In genomic region chr2:67251741-67252140, GRCh38 we compare ENCODE assay signal across 17 cellular contexts.
DNase-seq lines count a peak whose midpoint lies in the region; ATAC-seq and TF ChIP-seq lines count a peak whose summit lies in the region.
"Had no signal": no experiment of that assay in that cellular context is flagged by ENCODE, and none has a peak within 500 bp of the region (broad histone marks: within the 10 kb centered on the region; RNA-seq: fewer than 3 reads in every experiment).

No MANE protein-coding gene starts in this region.

- H2AK9ac ChIP-seq in IMR-90 (replicated peaks; ENCODE audit: low read depth, low read length, poor library complexity), result no peak overlapping the region

- H3K36me3 ChIP-seq in IMR-90 (ENCODE audit: control insufficient read depth, insufficient read depth, low read length), result no peaks in the 10 kb centered on the region
- H3K36me3 ChIP-seq in Caco-2 (ENCODE audit: control insufficient read depth, insufficient read depth, low read length), result no peaks in the 10 kb centered on the region

- intact Hi-C loops in IMR-90 (cut with micrococcal nuclease), result no loop called here
- intact Hi-C loops in Caco-2 (cut with micrococcal nuclease; ENCODE audit: unreplicated experiment), result no loop called here

- POLR2A ChIA-PET in IMR-90 (lab: Charles Lee; ENCODE audit: unreplicated experiment), result no interaction called here
- POLR2A ChIA-PET in Caco-2 (lab: Charles Lee), result no interaction called here

- no peaks in the 10 kb centered on the region for H3K27me3 Mint-ChIP-seq in stimulated activated naive B cell treated with anti-CD40 and anti-IgM and Interleukin-4, amounts not matched to agents 10 μg/mL and 1 μg/mL and 100 μg/mL, for 72 hours
- H3K27me3 Mint-ChIP-seq in Caco-2 (ENCODE audit: insufficient read depth, unreplicated experiment), result peaks cover 6% of the 10 kb centered on the region
- H3K27me3 Mint-ChIP-seq: CD4-positive, alpha-beta memory T cell had no signal

- H3K9me1 ChIP-seq in IMR-90 (ENCODE audit: insufficient read depth, low read length), result peaks cover 3% of the 10 kb centered on the region; the same call in 1 of the 2 replicates

- H4K8ac ChIP-seq in IMR-90 (ENCODE audit: low read depth in 2 of 2, low read length in 2 of 2), result peak overlapping the region in 1 of 2 experiments; percentile 9; a peak in 2 of 4 replicates

- H3K9me3 ChIP-seq in IMR-90 (ENCODE audit: control insufficient read depth, insufficient read depth, low read length), result no peaks in the 10 kb centered on the region
- no peaks in the 10 kb centered on the region for H3K9me3 ChIP-seq in Caco-2

- no CpG with 5 or more reads among the region's 3 CpGs for WGBS in IMR-90 (ENCODE audit: extremely low coverage in 2 of 2, insufficient read length in 1 of 2), 2 experiments

- H2BK20ac ChIP-seq in IMR-90 (ENCODE audit: low read depth, low read length), result peak overlapping the region; percentile 46; the same call in 1 of the 2 replicates

- H3K4me1 ChIP-seq in IMR-90 (ENCODE audit: control insufficient read depth, insufficient read depth, low read length), result peaks cover 9% of the 10 kb centered on the region; the same call in 1 of the 2 replicates
- H3K4me1 ChIP-seq in Caco-2, result no peaks in the 10 kb centered on the region

- peak overlapping the region; percentile 12 for H2BK5ac ChIP-seq in IMR-90 (ENCODE audit: low read depth, low read length, poor library complexity, severe bottlenecking)

- no peak for DNase-seq in IMR-90
- peak; percentile 80 for DNase-seq in NCI-H82 (lab: John Stamatoyannopoulos, UW)
- peak; percentile 56 for DNase-seq in epithelial cell of esophagus (ENCODE audit: low read depth)
- no peak for DNase-seq in medulla oblongata (ENCODE audit: extremely low spot score)
- DNase-seq in stimulated activated naive B cell treated with anti-CD40 and anti-IgM and Interleukin-4, amounts not matched to agents 10 μg/mL and 1 μg/mL and 100 μg/mL, for 72 hours, result no peak
- DNase-seq in Caco-2, result no peak
- DNase-seq: C1 segment of cervical spinal cord; CD4-positive, alpha-beta memory T cell; COR-L47; DMS 273 treated with DMSO at 0.1 percent for 48 hours; DMS79; EL; GDM1; GM23248; H7; HCEC 1CT had no signal

- TF ChIP-seq CTCF in IMR-90 (conservative IDR thresholded peaks at IDR 0.05; ENCODE audit: low read depth, low read length), result no peak
- TF ChIP-seq CTCF in epithelial cell of esophagus (IDR thresholded peaks at IDR 0.05; ENCODE audit: insufficient read depth, low read depth, low read length, missing control alignments), result no peak
- TF ChIP-seq CTCF in Caco-2 (IDR thresholded peaks at IDR 0.05; ENCODE audit: insufficient read depth in 1 of 2, low read depth in 1 of 2, low read length in 1 of 2, severe bottlenecking in 1 of 2, unreplicated experiment in 1 of 2), result no peak

- H3K23ac ChIP-seq in IMR-90 (ENCODE audit: low read depth, low read length), result no peak overlapping the region

- H4K91ac ChIP-seq in IMR-90 (ENCODE audit: insufficient read depth, low read depth, low read length), result 0 out of 2 replicates have a peak overlapping the region, but pooled peaks have one; percentile 32

- peak overlapping the region; percentile 30; the same call in 1 of the 2 replicates for H4K5ac ChIP-seq in IMR-90 (ENCODE audit: low read depth, low read length)

- ATAC-seq in IMR-90 (ENCODE audit: low read depth), result no peak
- no peak for ATAC-seq in stimulated activated naive B cell treated with anti-CD40 and anti-IgM and Interleukin-4, amounts not matched to agents 10 μg/mL and 1 μg/mL and 100 μg/mL, for 72 hours (replicated peaks)
- ATAC-seq: GM12878 had no signal

- TF ChIP-seq RAD21 in IMR-90 (IDR thresholded peaks at IDR 0.05; ENCODE audit: low read length), result no peak

- no peak overlapping the region for H3K9ac ChIP-seq in IMR-90 (ENCODE audit: low read depth, low read length)
- H3K9ac ChIP-seq: GM23248 had no signal

- no peak overlapping the region for H3K4me2 ChIP-seq in IMR-90 (ENCODE audit: low read depth, low read length)

- H3K56ac ChIP-seq in IMR-90 (ENCODE audit: extremely low read depth, insufficient read depth, low read length), result no peak overlapping the region

- no peak overlapping the region for H2AK5ac ChIP-seq in IMR-90 (ENCODE audit: low read depth, low read length)

- H3K4me1 Mint-ChIP-seq in stimulated activated naive B cell treated with anti-CD40 and anti-IgM and Interleukin-4, amounts not matched to agents 10 μg/mL and 1 μg/mL and 100 μg/mL, for 72 hours, result no peaks in the 10 kb centered on the region
- no peaks in the 10 kb centered on the region for H3K4me1 Mint-ChIP-seq in Caco-2 (ENCODE audit: low read depth, unreplicated experiment)
- H3K4me1 Mint-ChIP-seq: CD4-positive, alpha-beta memory T cell had no signal

- H3K4me3 Mint-ChIP-seq in stimulated activated naive B cell treated with anti-CD40 and anti-IgM and Interleukin-4, amounts not matched to agents 10 μg/mL and 1 μg/mL and 100 μg/mL, for 72 hours, result no peak overlapping the region
- H3K4me3 Mint-ChIP-seq in Caco-2 (ENCODE audit: unreplicated experiment), result no peak overlapping the region
- H3K4me3 Mint-ChIP-seq: CD4-positive, alpha-beta memory T cell had no signal

- no peak overlapping the region for H3K27ac Mint-ChIP-seq in stimulated activated naive B cell treated with anti-CD40 and anti-IgM and Interleukin-4, amounts not matched to agents 10 μg/mL and 1 μg/mL and 100 μg/mL, for 72 hours
- no peak overlapping the region for H3K27ac Mint-ChIP-seq in Caco-2 (ENCODE audit: unreplicated experiment)
- H3K27ac Mint-ChIP-seq: CD4-positive, alpha-beta memory T cell had no signal

- H3K36me3 Mint-ChIP-seq in stimulated activated naive B cell treated with anti-CD40 and anti-IgM and Interleukin-4, amounts not matched to agents 10 μg/mL and 1 μg/mL and 100 μg/mL, for 72 hours, result no peaks in the 10 kb centered on the region
- no peaks in the 10 kb centered on the region for H3K36me3 Mint-ChIP-seq in Caco-2 (ENCODE audit: insufficient read depth, unreplicated experiment)
- H3K36me3 Mint-ChIP-seq: CD4-positive, alpha-beta memory T cell had no signal

- H3K4ac ChIP-seq in IMR-90 (ENCODE audit: low read depth, low read length), result no peak overlapping the region; the same call in 1 of the 2 replicates

- CTCF ChIA-PET in IMR-90 (lab: Yijun Ruan, JAX) (interaction anchor here (0.9 kb wide), 1 partner anchor 14 kb away, joined by 3 read pairs; no protein-coding TSS in a partner anchor), Caco-2 (lab: Charles Lee) (no interaction called here)

- peak overlapping the region; percentile 68; the same call in 1 of the 2 replicates for H3K18ac ChIP-seq in IMR-90 (ENCODE audit: low read depth, low read length)

- in situ Hi-C loops in IMR-90 (cut with MboI; ENCODE audit: low sequenced_read_pairs), result loop anchor here (10.0 kb wide), 1 partner anchor 817 kb away; the partner anchor contains the start of gene MEIS1

- BruUV-seq in IMR-90 (replicated peaks; lab: Mats Ljungman, UMichigan) (no TSS peak), Caco-2 (replicated peaks; lab: Mats Ljungman, UMichigan) (no TSS peak)

- H3K27me3 ChIP-seq in IMR-90 (ENCODE audit: control insufficient read depth, insufficient read depth, low read length) (no peaks in the 10 kb centered on the region), Caco-2 (replicated peaks; ENCODE audit: control insufficient read depth, insufficient read depth, low read length) (no peaks in the 10 kb centered on the region)

- peaks cover 0 to 4% of the 10 kb centered on the region in 2 experiments; a peak in 2 of 4 replicates for H3K79me1 ChIP-seq in IMR-90 (ENCODE audit: low read depth in 1 of 2, low read length in 2 of 2)

- H4K20me1 ChIP-seq in IMR-90 (ENCODE audit: insufficient read depth, low read length), result no peaks in the 10 kb centered on the region

- no peak overlapping the region for H2AFZ ChIP-seq in IMR-90 (replicated peaks; ENCODE audit: low read length, poor library complexity)
- H2AFZ ChIP-seq: GM23248 had no signal

- no peak overlapping the region for H3K27ac ChIP-seq in IMR-90 (ENCODE audit: insufficient read depth, low read length)
- H3K27ac ChIP-seq: GM23248 had no signal

- H3K4me3 ChIP-seq in IMR-90 (ENCODE audit: insufficient read depth, low read depth, low read length) (no peak overlapping the region), epithelial cell of esophagus (ENCODE audit: low read length) (no peak overlapping the region), Caco-2 (ENCODE audit: low read depth, low read length) (no peak overlapping the region)
- H3K4me3 ChIP-seq: GM12878, GM23248 had no signal

- peak overlapping the region; percentile 74; the same call in 1 of the 3 replicates for H2BK15ac ChIP-seq in IMR-90 (ENCODE audit: low read depth, low read length)

- TF ChIP-seq POLR2A in IMR-90 (IDR thresholded peaks at IDR 0.05; ENCODE audit: low read depth, low read length), result no peak

- peaks cover 0 to 2% of the 10 kb centered on the region in 2 donors for H3K9me3 Mint-ChIP-seq in stimulated activated naive B cell treated with anti-CD40 and anti-IgM and Interleukin-4, amounts not matched to agents 10 μg/mL and 1 μg/mL and 100 μg/mL, for 72 hours
- peaks cover 9% of the 10 kb centered on the region for H3K9me3 Mint-ChIP-seq in Caco-2 (ENCODE audit: unreplicated experiment)

- H2BK120ac ChIP-seq in IMR-90 (ENCODE audit: low read depth, low read length), result peak overlapping the region; percentile 34; the same call in 1 of the 2 replicates

- peak overlapping the region; percentile 60; the same call in 1 of the 2 replicates for H3K14ac ChIP-seq in IMR-90 (replicated peaks; ENCODE audit: low read depth, low read length)

- dilution Hi-C loops in IMR-90 (cut with HindIII; ENCODE audit: low sequenced_read_pairs, unreplicated experiment), result no loop called here

TF ChIP-seq in IMR-90, 13 proteins besides CTCF, POLR2A, EP300 and RAD21:
- no peak for TF ChIP-seq FOS (IDR thresholded peaks at IDR 0.05; ENCODE audit: low read depth, low read length)
- no peak for TF ChIP-seq NFE2L2 (IDR thresholded peaks at IDR 0.05; ENCODE audit: low read depth, low read length)
- TF ChIP-seq CEBPB (IDR thresholded peaks at IDR 0.05; ENCODE audit: low read depth, low read length), result no peak
- no peak for TF ChIP-seq RCOR1 (IDR thresholded peaks at IDR 0.05; ENCODE audit: insufficient replicate concordance, low read length)
- no peak for TF ChIP-seq MAZ (IDR thresholded peaks at IDR 0.05; ENCODE audit: borderline replicate concordance, low read depth, low read length)
- no peak for TF ChIP-seq BHLHE40 (IDR thresholded peaks at IDR 0.05; ENCODE audit: low read depth, low read length)
- TF ChIP-seq MAFK (IDR thresholded peaks at IDR 0.05; ENCODE audit: low read depth, low read length), result no peak
- TF ChIP-seq USF2 (IDR thresholded peaks at IDR 0.05; ENCODE audit: low read depth, low read length), result no peak
- no peak for TF ChIP-seq CHD1 (IDR thresholded peaks at IDR 0.05; ENCODE audit: low read depth, low read length)

Comparison
In these comparisons a context has a peak if more than half of its experiments do, and no peak if none do; other contexts are left out.
1. DNase-seq: peak in NCI-H82 (single experiment) and epithelial cell of esophagus (single experiment); none in IMR-90 (single experiment), medulla oblongata (single experiment), stimulated activated naive B cell treated with anti-CD40 and anti-IgM and Interleukin-4, amounts not matched to agents 10 μg/mL and 1 μg/mL and 100 μg/mL, for 72 hours (single experiment) and Caco-2 (0 of 2).